In genomic region chr19:48899781-48900476, GRCh38 we compare ENCODE assay signal across 8 cellular contexts. TPM values are rescaled to one million over a fixed set of nuclear protein-coding genes. Genes with fewer than 3 reads are reported as not detected.
DNase-seq lines count a peak whose midpoint lies in the region; ATAC-seq, FAIRE-seq and TF ChIP-seq lines count a peak whose summit lies in the region.

Gene NUCB1, plus strand, starts transcription at chr19:48900312. Its CDS starts 485 bp downstream, at chr19:48900797.

- DNase-seq in NCI-H2227 treated with DMSO at 0.1 percent for 48 hours (lab: John Stamatoyannopoulos, UW) (peak; percentile 86), bronchial epithelial cell (ENCODE audit: low read depth) (peak; percentile 94), iPS-NIHi11 (ENCODE audit: low spot score) (peak; percentile 100), small intestine (peak; percentile 100)

- H3K36me3 ChIP-seq in bronchial epithelial cell (ENCODE audit: control insufficient read depth, insufficient read depth, low read length) (peaks cover 7% of the 10 kb centered on the region), small intestine (ENCODE audit: control insufficient read depth in 2 of 2, insufficient read depth in 2 of 2, low read length in 2 of 2) (peaks cover 4 to 5% of the 10 kb centered on the region in 2 donors)

- no peaks in the 10 kb centered on the region for H3K9me3 ChIP-seq in small intestine (ENCODE audit: control insufficient read depth, low read depth)

- peak; percentile 89 for ATAC-seq in GM18867 (IDR thresholded peaks at IDR 0.05; ENCODE audit: unreplicated experiment)
- peak; percentile 73 for ATAC-seq in HG03108 (IDR thresholded peaks at IDR 0.05; ENCODE audit: unreplicated experiment)

- peaks cover 0 to 5% of the 10 kb centered on the region in 2 donors for H3K4me1 ChIP-seq in small intestine (ENCODE audit: control insufficient read depth in 2 of 2, insufficient read depth in 1 of 2, low read depth in 1 of 2, low read length in 1 of 2)

- H3K4me3 ChIP-seq in WI38 (ENCODE audit: low read depth, low read length) (peak within 1 kb of the TSS; percentile 98), bronchial epithelial cell (ENCODE audit: low read depth, low read length) (peak within 1 kb of the TSS; percentile 55), small intestine (ENCODE audit: low read depth in 1 of 2, low read length in 2 of 2) (peak within 1 kb of the TSS; percentile 73 to 90)

- peak within 1 kb of the TSS; percentile 74 to 85 for H3K27ac ChIP-seq in small intestine (ENCODE audit: low read depth in 1 of 2, low read length in 1 of 2)

- TF ChIP-seq CTCF in WI38 (IDR thresholded peaks at IDR 0.05; ENCODE audit: low read depth, low read length) (peak; percentile 16; the same call in 1 of the 2 replicates), bronchial epithelial cell (IDR thresholded peaks at IDR 0.05; ENCODE audit: insufficient read depth, low read length, severe bottlenecking) (peak; percentile 15)

- FAIRE-seq in A204.1 (lab: Jason Lieb, UNC) (peak; percentile 99), bronchial epithelial cell (lab: Jason Lieb, UNC) (no peak), small intestine (lab: Jason Lieb, UNC) (peak; percentile 80)

- 7 to 8% (median 7%) methylated on average over 31 to 34 of the region's 34 CpGs for WGBS in small intestine, 3 donors

- H3K27me3 ChIP-seq in bronchial epithelial cell (ENCODE audit: control insufficient read depth, insufficient read depth, low read length) (peaks cover 3% of the 10 kb centered on the region), small intestine (ENCODE audit: control insufficient read depth in 2 of 2, insufficient read depth in 2 of 2, low read length in 2 of 2) (peaks cover 0 to 2% of the 10 kb centered on the region in 2 donors)

RNA-seq across cellular contexts. Expression of gene NUCB1, which starts in this region (rescaled TPM):
- 88.2 and 91.7 TPM in 2 replicates for total RNA-seq in bronchial epithelial cell
- 100 to 1,000 TPM; 102 to 359 (median 178) TPM for polyA plus RNA-seq in small intestine

Comparison
In these comparisons a context has a peak if more than half of its experiments do, and no peak if none do; other contexts are left out.
1. Peak in every context shown above with its lines: DNase-seq, ATAC-seq, H3K4me3 ChIP-seq and H3K27ac ChIP-seq.